Comparison of ENCODE assay signal across 15 cellular contexts in genomic region chr2:218293715-218294429, GRCh38. TPM values are rescaled to one million over a fixed set of nuclear protein-coding genes. Genes with fewer than 3 reads are reported as not detected.
DNase-seq lines count a peak whose midpoint lies in the region; ATAC-seq and TF ChIP-seq lines count a peak whose summit lies in the region.
"Had no signal": no experiment of that assay in that cellular context is flagged by ENCODE, and none has a peak within 500 bp of the region (broad histone marks: within the 10 kb centered on the region; RNA-seq: fewer than 3 reads in every experiment).

No MANE protein-coding gene starts in this region.

- no peak for DNase-seq in activated T-cell treated with anti-CD3 and anti-CD28 coated beads, Interleukin-2, amount 50 U/mL, for 24 hours
- no peak for DNase-seq in activated T-cell treated with anti-CD3 and anti-CD28 coated beads for 4 hours
- DNase-seq in dorsolateral prefrontal cortex: no peak
- peak in 1 of 10 donors; percentile 45 for DNase-seq in naive thymus-derived CD8-positive, alpha-beta T cell
- DNase-seq in upper lobe of right lung: no peak
- no peak for DNase-seq in coronary artery (ENCODE audit: low spot score)
- no peak for DNase-seq in GOT3 (lab: John Stamatoyannopoulos, UW)
- DNase-seq: activated T-cell treated with anti-CD3 and anti-CD28 coated beads, Interleukin-2, amount 50 U/mL, for 4 hours; hypothalamus; NCI-H1417 treated with DMSO at 0.1 percent for 48 hours; NCI-H526; SIG-M5 had no signal

- H3K4me3 ChIP-seq in dorsolateral prefrontal cortex (no peak overlapping the region), upper lobe of right lung (no peak overlapping the region), coronary artery (no peak overlapping the region)
- H3K4me3 ChIP-seq: right atrium auricular region had no signal

- ATAC-seq in naive thymus-derived CD8-positive, alpha-beta T cell: no peak
- ATAC-seq in upper lobe of right lung (no peak), HG02678 (IDR thresholded peaks at IDR 0.05; ENCODE audit: unreplicated experiment) (no peak)
- ATAC-seq: activated T-cell treated with anti-CD3 and anti-CD28 coated beads, Interleukin-2, amount 50 U/mL, for 4 hours; WTC11 had no signal

- H3K4me1 Mint-ChIP-seq in activated T-cell treated with anti-CD3 and anti-CD28 coated beads, Interleukin-2, amount 50 U/mL, for 24 hours (ENCODE audit: low read depth): peaks cover 43% of the 10 kb centered on the region
- H3K4me1 Mint-ChIP-seq in naive thymus-derived CD8-positive, alpha-beta T cell: peaks cover 25 to 50% (median 44%) of the 10 kb centered on the region in 4 donors

- peak overlapping the region; percentile 37 for H3K27ac Mint-ChIP-seq in activated T-cell treated with anti-CD3 and anti-CD28 coated beads, Interleukin-2, amount 50 U/mL, for 24 hours
- peak overlapping the region in 8 of 10 donors; percentile 36 to 96 (median 67) for H3K27ac Mint-ChIP-seq in naive thymus-derived CD8-positive, alpha-beta T cell

- intact Hi-C loops in dorsolateral prefrontal cortex (cut with DNase I) (loop anchor here in 1 of 2 donors (5.0 kb wide), 1 partner anchor 103 kb away; the partner anchor contains the start of gene CTDSP1), upper lobe of right lung (cut with DNase I) (loop anchor here (10.0 kb wide), 1 partner anchor 101 kb away; the partner anchor contains the start of gene CTDSP1)

- H3K36me3 ChIP-seq in upper lobe of right lung: no peaks in the 10 kb centered on the region
- H3K36me3 ChIP-seq: right atrium auricular region had no signal

- peaks cover 18% of the 10 kb centered on the region for H3K36me3 Mint-ChIP-seq in activated T-cell treated with anti-CD3 and anti-CD28 coated beads, Interleukin-2, amount 50 U/mL, for 24 hours (ENCODE audit: low read depth)
- H3K36me3 Mint-ChIP-seq in naive thymus-derived CD8-positive, alpha-beta T cell: no peaks in the 10 kb centered on the region
- H3K36me3 Mint-ChIP-seq: WTC11 had no signal

- H3K4me1 ChIP-seq in upper lobe of right lung: peaks cover 56% of the 10 kb centered on the region

- peak overlapping the region in 42 of 59 donors; percentile 21 to 100 (median 96) for H3K27ac ChIP-seq in dorsolateral prefrontal cortex
- H3K27ac ChIP-seq in upper lobe of right lung: peak overlapping the region; percentile 74
- peak overlapping the region in 1 of 2 donors; percentile 79 for H3K27ac ChIP-seq in coronary artery

- no peaks in the 10 kb centered on the region for H3K27me3 ChIP-seq in dorsolateral prefrontal cortex
- H3K27me3 ChIP-seq in upper lobe of right lung: no peaks in the 10 kb centered on the region
- H3K27me3 ChIP-seq: right atrium auricular region had no signal

- no peaks in the 10 kb centered on the region for H3K9me3 Mint-ChIP-seq in activated T-cell treated with anti-CD3 and anti-CD28 coated beads, Interleukin-2, amount 50 U/mL, for 24 hours
- H3K9me3 Mint-ChIP-seq in naive thymus-derived CD8-positive, alpha-beta T cell: no peaks in the 10 kb centered on the region
- H3K9me3 Mint-ChIP-seq: activated T-cell treated with anti-CD3 and anti-CD28 coated beads, Interleukin-2, amount 50 U/mL, for 4 hours; WTC11 had no signal

- no peak overlapping the region for H3K4me3 Mint-ChIP-seq in activated T-cell treated with anti-CD3 and anti-CD28 coated beads, Interleukin-2, amount 50 U/mL, for 24 hours
- H3K4me3 Mint-ChIP-seq in naive thymus-derived CD8-positive, alpha-beta T cell: peak overlapping the region in 5 of 10 donors; percentile 22 to 52 (median 24)

- POLR2A ChIA-PET in naive thymus-derived CD8-positive, alpha-beta T cell (lab: Charles Lee): interaction anchor here (0.6 to 4.1 kb wide), 9 partner anchors 19 to 116 kb away, joined by 3 to 34 read pairs (median 4); partner anchors contain the start of gene CTDSP1

- no peaks in the 10 kb centered on the region for H3K9me3 ChIP-seq in upper lobe of right lung
- H3K9me3 ChIP-seq: right atrium auricular region had no signal

- TF ChIP-seq CTCF in dorsolateral prefrontal cortex (IDR thresholded peaks at IDR 0.05 in 54 of 56, conservative IDR thresholded peaks at IDR 0.05 in 2 of 56; ENCODE audit: low read depth in 1 of 56, partially characterized antibody in 56 of 56) (no peak), upper lobe of right lung (IDR thresholded peaks at IDR 0.05) (no peak), coronary artery (IDR thresholded peaks at IDR 0.05) (no peak)

- H3K27me3 Mint-ChIP-seq in activated T-cell treated with anti-CD3 and anti-CD28 coated beads, Interleukin-2, amount 50 U/mL, for 24 hours: no peaks in the 10 kb centered on the region
- H3K27me3 Mint-ChIP-seq in naive thymus-derived CD8-positive, alpha-beta T cell: no peaks in the 10 kb centered on the region

RNA-seq across cellular contexts. Expression of gene TMBIM1, which starts 1.6 kb away (rescaled TPM):
- total RNA-seq in dorsolateral prefrontal cortex (100 to 1,000 TPM in 38 of 120 experiments, 10 to 100 TPM in 82; 38.7 to 279 (median 82.0) TPM), upper lobe of right lung (281 TPM)
- total RNA-seq in naive thymus-derived CD8-positive, alpha-beta T cell: 100 to 1,000 TPM in 1 of 2 experiments, 10 to 100 TPM in 1; 95.1 to 100 TPM
- polyA plus RNA-seq in naive thymus-derived CD8-positive, alpha-beta T cell: 100 to 1,000 TPM in 1 of 3 donors, 10 to 100 TPM in 2; 75.8 to 114 (median 80.3) TPM

RNA-seq across cellular contexts. Expression of gene PNKD, which starts 23.6 kb away (rescaled TPM):
- total RNA-seq in dorsolateral prefrontal cortex: 100 to 1,000 TPM in 114 of 120 experiments, 10 to 100 TPM in 6; 74.2 to 179 (median 130) TPM
- 10 to 100 TPM; 33.6 to 40.5 TPM for total RNA-seq in naive thymus-derived CD8-positive, alpha-beta T cell
- polyA plus RNA-seq in naive thymus-derived CD8-positive, alpha-beta T cell: 100 to 1,000 TPM; 108 to 119 (median 109) TPM
- total RNA-seq in upper lobe of right lung: 65.4 TPM

RNA-seq across cellular contexts. Expression of gene AAMP, which starts 23.9 kb away (rescaled TPM):
- total RNA-seq in dorsolateral prefrontal cortex: 100 to 1,000 TPM in 2 of 120 experiments, 10 to 100 TPM in 118; 61.1 to 104 (median 82.4) TPM
- 10 to 100 TPM; 57.0 to 61.6 TPM for total RNA-seq in naive thymus-derived CD8-positive, alpha-beta T cell
- polyA plus RNA-seq in naive thymus-derived CD8-positive, alpha-beta T cell: 10 to 100 TPM; 77.0 to 93.6 (median 89.7) TPM
- 55.9 TPM for total RNA-seq in upper lobe of right lung

RNA-seq across cellular contexts. Expression of gene GPBAR1, which starts 33.1 kb away (rescaled TPM):
- total RNA-seq in dorsolateral prefrontal cortex (1 to 10 TPM in 2 of 120 experiments, under 1 TPM in 60, not detected in 58; 0.23 to 1.7 (median 0.47) TPM), upper lobe of right lung (2.6 TPM)
- total RNA-seq in naive thymus-derived CD8-positive, alpha-beta T cell: 1 to 10 TPM; 1.1 to 1.4 TPM
- polyA plus RNA-seq in naive thymus-derived CD8-positive, alpha-beta T cell: under 1 TPM; 0.14 to 0.41 (median 0.28) TPM
